Comparison of ENCODE assay signal across 9 cellular contexts in the genomic region with DNA sequence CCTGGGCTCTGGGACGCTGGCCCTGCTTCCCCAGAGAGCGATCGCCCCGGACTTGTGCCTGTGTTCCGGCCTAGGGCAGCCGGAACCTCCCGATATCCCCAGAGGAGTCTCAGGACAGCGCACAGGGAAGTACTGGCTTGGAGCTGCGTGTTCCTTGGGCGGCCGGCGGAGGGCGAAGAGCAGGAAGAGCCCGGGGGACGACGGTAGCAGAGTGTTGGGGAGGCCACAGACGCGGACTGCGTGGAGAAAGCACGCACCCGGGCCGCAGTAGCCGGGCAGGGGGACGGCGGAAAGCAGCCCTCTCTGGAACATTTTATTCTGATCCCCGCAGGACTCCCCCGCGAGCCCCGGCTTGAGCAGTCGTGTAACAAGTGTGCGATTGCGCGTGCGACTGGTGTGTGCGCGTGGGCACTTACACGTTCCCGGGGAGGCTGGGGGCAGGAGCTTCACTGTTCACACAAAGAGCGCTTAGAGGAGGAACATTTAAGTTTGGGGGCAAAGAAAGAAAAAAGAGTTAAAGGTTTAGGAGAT. TPM values are rescaled to one million over a fixed set of nuclear protein-coding genes. Genes with fewer than 3 reads are reported as not detected.
DNase-seq lines count a peak whose midpoint lies in the region; ATAC-seq, FAIRE-seq and TF ChIP-seq lines count a peak whose summit lies in the region.
"Had no signal": no experiment of that assay in that cellular context is flagged by ENCODE, and none has a peak within 500 bp of the region (broad histone marks: within the 10 kb centered on the region; RNA-seq: fewer than 3 reads in every experiment).

No MANE protein-coding gene starts in this region.

- H3K4me1 ChIP-seq in NT2/D1 (ENCODE audit: insufficient read depth, insufficient read length) (peaks cover 8% of the 10 kb centered on the region), H1 (replicated peaks in 1 of 4; ENCODE audit: control insufficient read depth in 3 of 4, insufficient read depth in 4 of 4, low read length in 3 of 4) (peaks cover 5 to 42% (median 27%) of the 10 kb centered on the region in 4 experiments), mucosa of rectum (ENCODE audit: control insufficient read depth in 2 of 2, insufficient read depth in 2 of 2, low read length in 2 of 2) (peaks cover 7 to 18% of the 10 kb centered on the region in 2 donors), aorta (ENCODE audit: control insufficient read depth in 1 of 2, insufficient read depth in 2 of 2, low read length in 2 of 2) (no peaks in the 10 kb centered on the region)

- H3K27ac ChIP-seq in H1 (ENCODE audit: low read depth, low read length), result no peak overlapping the region
- no peak overlapping the region for H3K27ac ChIP-seq in mucosa of rectum (ENCODE audit: low read depth in 2 of 2, low read length in 2 of 2)
- no peak overlapping the region for H3K27ac ChIP-seq in aorta (ENCODE audit: low read depth in 1 of 2, low read length in 2 of 2)

- DNase-seq in ELF-1 (ENCODE audit: low read depth, low spot score), result peak; percentile 70
- no peak for DNase-seq in NT2/D1 (ENCODE audit: low read depth, low spot score)
- DNase-seq in H1 (ENCODE audit: low read depth in 1 of 2, low spot score in 2 of 2), result peak in 1 of 2 experiments; percentile 77
- peak in 1 of 2 donors; percentile 58 for DNase-seq in aorta
- no peak for DNase-seq in SKM-1 treated with dmso at 0.1 percent for 144 hours (lab: John Stamatoyannopoulos, UW; ENCODE audit: unreplicated experiment)
- DNase-seq in NCI-H187 treated with DMSO at 0.1 percent for 48 hours (lab: John Stamatoyannopoulos, UW), result no peak
- DNase-seq in activated CD4-positive, alpha-beta T cell treated with anti-CD3 and anti-CD28 coated beads for 4 hours, result no peak

- H3K79me2 ChIP-seq in H1 (ENCODE audit: control insufficient read depth in 1 of 2, insufficient read depth in 2 of 2, low read length in 2 of 2), result no peaks in the 10 kb centered on the region

- H3K27me3 ChIP-seq in NT2/D1 (ENCODE audit: insufficient read depth, insufficient read length), result peaks cover 95% of the 10 kb centered on the region
- peaks cover 66 to 77% (median 76%) of the 10 kb centered on the region in 4 experiments for H3K27me3 ChIP-seq in H1 (replicated peaks in 1 of 4; ENCODE audit: control insufficient read depth in 3 of 4, extremely low read depth in 1 of 4, insufficient read depth in 3 of 4, low read length in 3 of 4)
- peaks cover 53 to 64% of the 10 kb centered on the region in 2 donors for H3K27me3 ChIP-seq in mucosa of rectum (ENCODE audit: control insufficient read depth in 2 of 2, insufficient read depth in 2 of 2, low read length in 2 of 2)
- peaks cover 0 to 2% of the 10 kb centered on the region in 2 donors for H3K27me3 ChIP-seq in aorta (ENCODE audit: control insufficient read depth in 1 of 2, insufficient read depth in 2 of 2, low read length in 1 of 2)

- no peak overlapping the region; the same call in 1 of the 2 replicates for H4K8ac ChIP-seq in H1 (ENCODE audit: extremely low read depth, insufficient read depth, low read length)

- H4K20me1 ChIP-seq in H1 (replicated peaks in 1 of 2; ENCODE audit: control insufficient read depth in 1 of 2, insufficient read depth in 2 of 2, low read length in 2 of 2), result peaks cover 10% of the 10 kb centered on the region in 2 experiments

- H4K5ac ChIP-seq in H1 (ENCODE audit: insufficient read length, low read depth, low read length), result no peak overlapping the region

- 5% methylated on average over 39 of the region's 39 CpGs; no CpG with 5 or more reads in 1 of the 2 experiments for WGBS in H1 (ENCODE audit: extremely low coverage in 1 of 2, insufficient coverage in 1 of 2, insufficient read length in 1 of 2, insufficient replicate concordance in 2 of 2, low coverage in 1 of 2, low lambda C conversion rate in 2 of 2, missing lambda C conversion rate in 1 of 2), 2 experiments
- 4% methylated on average over 39 of the region's 39 CpGs for WGBS in aorta, 2 donors

- H3K23ac ChIP-seq in H1 (ENCODE audit: insufficient read length), result no peak overlapping the region

- H3K36me3 ChIP-seq in NT2/D1 (ENCODE audit: insufficient read depth, insufficient read length, low read length) (no peaks in the 10 kb centered on the region), H1 (ENCODE audit: control insufficient read depth in 2 of 4, insufficient read depth in 4 of 4, low read length in 3 of 4) (no peaks in the 10 kb centered on the region; a peak in 1 of 8 replicates), mucosa of rectum (ENCODE audit: control insufficient read depth in 2 of 2, insufficient read depth in 2 of 2, low read length in 2 of 2) (no peaks in the 10 kb centered on the region), aorta (ENCODE audit: control insufficient read depth in 1 of 2, insufficient read depth in 2 of 2, low read length in 1 of 2) (no peaks in the 10 kb centered on the region)

- H3K4me2 ChIP-seq in H1 (ENCODE audit: insufficient read depth in 1 of 2, low read depth in 2 of 2, low read length in 2 of 2), result peak overlapping the region; percentile 77 to 79

- H3K23me2 ChIP-seq in H1 (ENCODE audit: low read depth, low read length), result peaks cover 26% of the 10 kb centered on the region

- no peak overlapping the region for H2AFZ ChIP-seq in H1 (ENCODE audit: low read length)

- POLR2A ChIA-PET in H1 (lab: Charles Lee; ENCODE audit: partially characterized antibody), result interaction anchor here (1.0 to 4.4 kb wide), 6 partner anchors 36 to 314 kb away, joined by 3 to 30 read pairs (median 4); no protein-coding TSS in a partner anchor

- H3K56ac ChIP-seq in H1 (replicated peaks; ENCODE audit: insufficient read length, low read depth, low read length), result no peak overlapping the region

- intact Hi-C loops in aorta (cut with DNase I), result loop anchor here in 1 of 2 donors (5.0 kb wide), 1 partner anchor 221 kb away; no protein-coding TSS in a partner anchor

- H3K9ac ChIP-seq in NT2/D1 (ENCODE audit: insufficient read length, low read depth), result peak overlapping the region; percentile 32
- no peak overlapping the region for H3K9ac ChIP-seq in H1 (replicated peaks in 1 of 4; ENCODE audit: extremely low read depth in 1 of 4, low read depth in 3 of 4, low read length in 3 of 4)
- no peak overlapping the region for H3K9ac ChIP-seq in mucosa of rectum (ENCODE audit: low read depth in 1 of 2, low read length in 2 of 2)

- H2BK5ac ChIP-seq in H1 (ENCODE audit: low read depth, low read length), result no peak overlapping the region

- H4K91ac ChIP-seq in H1 (replicated peaks; ENCODE audit: insufficient read length, low read length), result no peak overlapping the region

- no peak overlapping the region for H3K14ac ChIP-seq in H1 (ENCODE audit: insufficient read length)

- FAIRE-seq in H1 (lab: Jason Lieb, UNC), result no peak

- no peak overlapping the region for H2BK120ac ChIP-seq in H1 (replicated peaks; ENCODE audit: low read depth, low read length)

- no peak for TF ChIP-seq POLR2A in H1 (IDR thresholded peaks at IDR 0.05; ENCODE audit: control extremely low read depth in 1 of 2, low read depth in 2 of 2, low read length in 2 of 2)

- ATAC-seq in aorta (ENCODE audit: low FRiP score), result peak; percentile 54

- TF ChIP-seq CTCF in H1 (IDR thresholded peaks at IDR 0.05; ENCODE audit: control extremely low read depth in 1 of 3, insufficient read depth in 1 of 3, low read depth in 1 of 3, low read length in 3 of 3), result peak in 2 of 3 experiments; percentile 31; a peak in 3 of 4 replicates

- H2BK12ac ChIP-seq in H1 (ENCODE audit: low read depth, low read length), result no peak overlapping the region

- H3K4ac ChIP-seq in H1 (replicated peaks; ENCODE audit: insufficient read length, low read depth, low read length), result no peak overlapping the region

- H3K18ac ChIP-seq in H1 (ENCODE audit: extremely low read depth, low read length), result no peak overlapping the region

- no peaks in the 10 kb centered on the region for H3K9me3 ChIP-seq in NT2/D1 (ENCODE audit: insufficient read depth, low read length)
- H3K9me3 ChIP-seq in H1 (ENCODE audit: insufficient read depth in 2 of 2, low read depth in 1 of 2, low read length in 1 of 2), result no peaks in the 10 kb centered on the region
- H3K9me3 ChIP-seq in mucosa of rectum (ENCODE audit: control insufficient read depth in 2 of 2, low read length in 2 of 2), result no peaks in the 10 kb centered on the region
- no peaks in the 10 kb centered on the region for H3K9me3 ChIP-seq in aorta (ENCODE audit: control insufficient read depth, low read length)

- TF ChIP-seq RAD21 in H1 (IDR thresholded peaks at IDR 0.05 in 1 of 2, conservative IDR thresholded peaks at IDR 0.05 in 1 of 2; ENCODE audit: low read depth in 2 of 2, low read length in 2 of 2), result peak; percentile 28 to 30; a peak in 2 of 4 replicates

- peak overlapping the region; percentile 30 for H3K4me3 ChIP-seq in NT2/D1 (ENCODE audit: insufficient read length, low read depth)
- H3K4me3 ChIP-seq in H1 (ENCODE audit: extremely low read depth in 1 of 4, insufficient read depth in 2 of 4, low read depth in 3 of 4, low read length in 4 of 4), result peak overlapping the region; percentile 9 to 54 (median 26); a peak in 7 of 8 replicates
- H3K4me3 ChIP-seq in mucosa of rectum (ENCODE audit: low read length in 2 of 2), result peak overlapping the region; percentile 9 to 62
- H3K4me3 ChIP-seq in aorta (ENCODE audit: low read length in 2 of 2), result no peak overlapping the region

- no peaks in the 10 kb centered on the region for H3K79me1 ChIP-seq in H1 (ENCODE audit: low read depth, low read length)

- H2AK5ac ChIP-seq in H1 (ENCODE audit: low read depth, low read length), result no peak overlapping the region

- no peak for TF ChIP-seq EP300 in H1 (IDR thresholded peaks at IDR 0.05; ENCODE audit: borderline replicate concordance in 1 of 2, low read depth in 2 of 2, low read length in 2 of 2)

- no peak overlapping the region for H2BK15ac ChIP-seq in H1 (ENCODE audit: low read length)

- CTCF ChIA-PET in H1 (lab: Charles Lee; ENCODE audit: partially characterized antibody), result interaction anchor here (0.7 to 12.5 kb wide), 28 partner anchors 10 to 333 kb away, joined by 3 to 238 read pairs (median 5); no protein-coding TSS in a partner anchor

- H2BK20ac ChIP-seq in H1 (ENCODE audit: low read length), result no peak overlapping the region

TF ChIP-seq in H1, 55 proteins besides CTCF, POLR2A, EP300 and RAD21 (continues in another document):
- no peak for TF ChIP-seq USF2 (IDR thresholded peaks at IDR 0.05; ENCODE audit: low read length)

RNA-seq across cellular contexts. Expression of gene NCR2, which starts 36.1 kb away (rescaled TPM):
- not detected in 2 replicates for total RNA-seq in H1 (2021; fragmentation: NEBNext Ultra II Directional; extraction: Animal tissue kit (Norgen Biotek cat#: 25700))
- polyA plus RNA-seq in H1 (2011; rRNA removed) (not detected in 2 replicates), aorta (not detected)
- polyA plus RNA-seq in H1 (2011; cell fraction: cytosol; rRNA removed), result not detected
- not detected for polyA plus RNA-seq in H1 (2011; cell fraction: nucleus; rRNA removed)
- not detected in 4 replicates for polyA plus RNA-seq in H1 (2012, experiment 1 of 2)
- not detected for polyA plus RNA-seq in H1 (2012, experiment 2 of 2)
- polyA plus RNA-seq in H1 (2013, experiment 1 of 2), result not detected
- not detected for polyA plus RNA-seq in H1 (2013, experiment 2 of 2)
- polyA minus RNA-seq in H1 (2011; rRNA and poly(A)+ RNA removed), result not detected in 2 replicates
- not detected for polyA minus RNA-seq in H1 (2011; cell fraction: cytosol; rRNA and poly(A)+ RNA removed)
- polyA minus RNA-seq in H1 (2011; cell fraction: nucleus; rRNA and poly(A)+ RNA removed), result not detected
- total RNA-seq in aorta, result not detected
- total RNA-seq: mononuclear cell had no signal

Comparison
In these comparisons a context has a peak if more than half of its experiments do, and no peak if none do; other contexts are left out.
1. H3K4me3 ChIP-seq: peak in NT2/D1 (single experiment), H1 (4 of 4) and mucosa of rectum (2 of 2); none in aorta (0 of 2).